36 cellular contexts compared by ENCODE assay signal in the genomic region with DNA sequence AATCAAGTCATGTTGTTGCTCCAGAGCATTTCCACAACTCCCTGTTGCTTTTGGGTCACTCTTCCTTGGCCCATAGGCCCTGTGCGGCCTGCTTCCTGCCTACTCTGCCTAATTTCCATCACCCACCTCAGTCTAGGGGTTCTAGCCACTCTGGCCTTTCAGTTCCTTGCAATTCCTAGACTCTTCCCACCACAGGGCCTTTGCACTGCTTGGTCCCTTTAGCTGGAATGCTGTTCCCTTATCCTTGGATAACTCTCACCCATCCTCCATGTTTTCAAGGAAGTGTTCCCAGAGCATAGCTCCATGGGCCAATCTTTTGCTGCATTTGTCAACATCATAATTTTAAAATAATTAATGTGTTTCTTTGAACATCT. TPM values are rescaled to one million over a fixed set of nuclear protein-coding genes. Genes with fewer than 3 reads are reported as not detected.
"Had no signal": no experiment of that assay in that cellular context is flagged by ENCODE, and none has a peak within 500 bp of the region (broad histone marks: within the 10 kb centered on the region; RNA-seq: fewer than 3 reads in every experiment).

No MANE protein-coding gene starts in this region.

- H3K27ac ChIP-seq: adrenal gland, body of pancreas, cardiac muscle cell, VCaP had no signal

- H3K4me1 ChIP-seq: adrenal gland had no signal

- DNase-seq: activated B cell treated with CpG ODN at 0.5 μM for 24 hours; activated CD4-positive, alpha-beta memory T cell treated with anti-CD3 and anti-CD28 coated beads for 36 hours; activated CD4-positive, alpha-beta T cell treated with anti-CD3 and anti-CD28 coated beads for 4 hours; activated CD4-positive, alpha-beta T cell treated with anti-CD3 and anti-CD28 coated beads, Interleukin-2, amount 10 ng/mL, durations not matched to agents 24 days and 14 days; activated CD4-positive, alpha-beta T cell treated with anti-CD3 and anti-CD28 coated beads, Interleukin-2, amount 50 U/mL, for 1 hour; activated CD4-positive, alpha-beta T cell treated with anti-CD3 and anti-CD28 coated beads, Interleukin-2, amount 50 U/mL, for 4 hours; activated CD4-positive, CD25-positive, alpha-beta regulatory T cell treated with anti-CD3 and anti-CD28 coated beads, Interleukin-2, amount 50 U/mL, for 72 hours; activated CD8-positive, alpha-beta memory T cell treated with anti-CD3 and anti-CD28 coated beads, Interleukin-2, amount 50 U/mL, for 4 hours; activated CD8-positive, alpha-beta T cell treated with anti-CD3 and anti-CD28 coated beads for 36 hours; activated effector memory CD4-positive, alpha-beta T cell treated with anti-CD3 and anti-CD28 coated beads, Interleukin-2, amount 50 U/mL, for 16 hours; activated gamma-delta T cell treated with Interleukin-2 at 50 U/mL for 16 hours; activated naive CD4-positive, alpha-beta T cell; activated naive CD4-positive, alpha-beta T cell treated with anti-CD3 and anti-CD28 coated beads for 36 hours; activated naive CD4-positive, alpha-beta T cell treated with anti-CD3 and anti-CD28 coated beads, Interleukin-2, amount 50 U/mL, for 16 hours; activated naive CD8-positive, alpha-beta T cell treated with anti-CD3 and anti-CD28 coated beads for 36 hours; activated T-cell treated with anti-CD3 and anti-CD28 coated beads for 4 hours; activated T-cell treated with anti-CD3 and anti-CD28 coated beads, Interleukin-2, amount 50 U/mL, for 1 hour; activated T-cell treated with anti-CD3 and anti-CD28 coated beads, Interleukin-2, amount 50 U/mL, for 4 hours; activated T-cell treated with anti-CD3 and anti-CD28 coated beads, Interleukin-2, amount 50 U/mL, for 72 hours; adrenal gland; amniotic stem cell; aorta; caudate nucleus; cerebellar nuclear complex; T-helper 1 cell; T-helper 2 cell; T-helper 9 cell had no signal

- H3K36me3 Mint-ChIP-seq: activated CD4-positive, alpha-beta memory T cell treated with anti-CD3 and anti-CD28 coated beads for 36 hours; activated naive CD4-positive, alpha-beta T cell treated with anti-CD3 and anti-CD28 coated beads, Interleukin-2, amount 50 U/mL, for 72 hours; activated naive CD8-positive, alpha-beta T cell treated with anti-CD3 and anti-CD28 coated beads for 36 hours had no signal

- H3K4me3 Mint-ChIP-seq: activated B cell treated with CpG ODN at 0.5 μM for 24 hours; activated CD4-positive, alpha-beta memory T cell treated with anti-CD3 and anti-CD28 coated beads for 36 hours; activated CD4-positive, alpha-beta T cell treated with anti-CD3 and anti-CD28 coated beads, Interleukin-2, amount 10 ng/mL, durations not matched to agents 24 days and 14 days; activated CD8-positive, alpha-beta T cell treated with anti-CD3 and anti-CD28 coated beads for 36 hours; activated naive CD4-positive, alpha-beta T cell treated with anti-CD3 and anti-CD28 coated beads for 36 hours; activated naive CD8-positive, alpha-beta T cell treated with anti-CD3 and anti-CD28 coated beads for 36 hours; activated T-cell treated with anti-CD3 and anti-CD28 coated beads, Interleukin-2, amount 50 U/mL, for 4 hours; activated T-cell treated with anti-CD3 and anti-CD28 coated beads, Interleukin-2, amount 50 U/mL, for 72 hours; activated T-helper 1 cell treated with anti-CD3 and anti-CD28 coated beads, Interleukin-12 subunit alpha, Interleukin-12 subunit beta, Interleukin-2, Interleukin-4 antibody, amounts not matched to agents 30 ng/mL and 10 ng/mL and 1 ng/mL, durations not matched to agents 14 hours and 24 hours and 36 hours; activated T-helper 17 cell treated with anti-CD3 and anti-CD28 coated beads, Interleukin-2, amount 50 U/mL, for 72 hours; central memory CD8-positive, alpha-beta T cell; T-helper 1 cell treated with Interleukin-12 subunit alpha and Interleukin-12 subunit beta and Interleukin-4 antibody, amounts not matched to agents 30 μg/mL and 1 μg/mL, for 36 hours; T-helper 2 cell treated with Interferon-gamma antibody and Interleukin-4, amounts not matched to agents 5 μg/mL and 100 μg/mL, for 36 hours had no signal

- H3K27ac Mint-ChIP-seq: activated B cell treated with CpG ODN at 0.5 μM for 24 hours; activated CD4-positive, alpha-beta memory T cell treated with anti-CD3 and anti-CD28 coated beads for 36 hours; activated CD4-positive, alpha-beta T cell treated with anti-CD3 and anti-CD28 coated beads, Interleukin-2, amount 10 ng/mL, durations not matched to agents 24 days and 14 days; activated CD8-positive, alpha-beta T cell treated with anti-CD3 and anti-CD28 coated beads for 36 hours; activated naive CD4-positive, alpha-beta T cell treated with anti-CD3 and anti-CD28 coated beads for 36 hours; activated naive CD4-positive, alpha-beta T cell treated with anti-CD3 and anti-CD28 coated beads, Interleukin-2, amount 50 U/mL, for 72 hours; activated naive CD8-positive, alpha-beta T cell treated with anti-CD3 and anti-CD28 coated beads for 36 hours; activated T-cell treated with anti-CD3 and anti-CD28 coated beads, Interleukin-2, amount 50 U/mL, for 72 hours; activated T-helper 1 cell treated with anti-CD3 and anti-CD28 coated beads, Interleukin-12 subunit alpha, Interleukin-12 subunit beta, Interleukin-2, Interleukin-4 antibody, amounts not matched to agents 30 ng/mL and 10 ng/mL and 1 ng/mL, durations not matched to agents 14 hours and 24 hours and 36 hours; T-helper 1 cell treated with Interleukin-12 subunit alpha and Interleukin-12 subunit beta and Interleukin-4 antibody, amounts not matched to agents 30 μg/mL and 1 μg/mL, for 36 hours; T-helper 2 cell treated with Interferon-gamma antibody and Interleukin-4, amounts not matched to agents 5 μg/mL and 100 μg/mL, for 36 hours had no signal

- H3K4me1 Mint-ChIP-seq: activated B cell treated with CpG ODN at 0.5 μM for 24 hours; activated CD4-positive, alpha-beta T cell treated with anti-CD3 and anti-CD28 coated beads, Interleukin-2, amount 10 ng/mL, durations not matched to agents 24 days and 14 days; activated naive CD8-positive, alpha-beta T cell treated with anti-CD3 and anti-CD28 coated beads for 36 hours; activated T-helper 17 cell treated with anti-CD3 and anti-CD28 coated beads, Interleukin-2, amount 50 U/mL, for 72 hours; central memory CD8-positive, alpha-beta T cell had no signal

- H3K36me3 ChIP-seq: adrenal gland, cardiac muscle cell had no signal

- H3K4me3 ChIP-seq: adrenal gland, body of pancreas, cardiac muscle cell had no signal

- H3K9me3 Mint-ChIP-seq: activated B cell treated with CpG ODN at 0.5 μM for 24 hours; activated CD4-positive, alpha-beta memory T cell treated with anti-CD3 and anti-CD28 coated beads for 36 hours; activated CD4-positive, alpha-beta T cell treated with anti-CD3 and anti-CD28 coated beads, Interleukin-2, amount 10 ng/mL, durations not matched to agents 24 days and 14 days; activated CD8-positive, alpha-beta T cell treated with anti-CD3 and anti-CD28 coated beads for 36 hours; activated naive CD4-positive, alpha-beta T cell treated with anti-CD3 and anti-CD28 coated beads for 36 hours; activated naive CD4-positive, alpha-beta T cell treated with anti-CD3 and anti-CD28 coated beads, Interleukin-2, amount 50 U/mL, for 72 hours; activated naive CD8-positive, alpha-beta T cell treated with anti-CD3 and anti-CD28 coated beads for 36 hours; activated T-cell treated with anti-CD3 and anti-CD28 coated beads, Interleukin-2, amount 50 U/mL, for 4 hours; activated T-cell treated with anti-CD3 and anti-CD28 coated beads, Interleukin-2, amount 50 U/mL, for 72 hours; activated T-helper 1 cell treated with anti-CD3 and anti-CD28 coated beads, Interleukin-12 subunit alpha, Interleukin-12 subunit beta, Interleukin-2, Interleukin-4 antibody, amounts not matched to agents 30 ng/mL and 10 ng/mL and 1 ng/mL, durations not matched to agents 14 hours and 24 hours and 36 hours; activated T-helper 17 cell treated with anti-CD3 and anti-CD28 coated beads, Interleukin-2, amount 50 U/mL, for 72 hours; central memory CD8-positive, alpha-beta T cell; T-helper 1 cell treated with Interleukin-12 subunit alpha and Interleukin-12 subunit beta and Interleukin-4 antibody, amounts not matched to agents 30 μg/mL and 1 μg/mL, for 36 hours; T-helper 2 cell treated with Interferon-gamma antibody and Interleukin-4, amounts not matched to agents 5 μg/mL and 100 μg/mL, for 36 hours had no signal

- H3K9me3 ChIP-seq: adrenal gland, body of pancreas had no signal

- H3K27me3 ChIP-seq: adrenal gland, body of pancreas, cardiac muscle cell had no signal

RNA-seq across cellular contexts. Expression of gene EPHB2, which starts 18.7 kb away (rescaled TPM):
- total RNA-seq: activated CD4-positive, alpha-beta T cell treated with anti-CD3 and anti-CD28 coated beads, Interleukin-2, amount 10 ng/mL, durations not matched to agents 24 days and 14 days; activated naive CD4-positive, alpha-beta T cell treated with anti-CD3 and anti-CD28 coated beads for 36 hours; activated naive CD4-positive, alpha-beta T cell treated with anti-CD3 and anti-CD28 coated beads, Interleukin-2, amount 50 U/mL, for 72 hours; activated T-helper 1 cell treated with anti-CD3 and anti-CD28 coated beads, Interleukin-12 subunit alpha, Interleukin-12 subunit beta, Interleukin-2, Interleukin-4 antibody, amounts not matched to agents 30 ng/mL and 10 ng/mL and 1 ng/mL, durations not matched to agents 14 hours and 24 hours and 36 hours had no signal
